Comparison of ENCODE assay signal across 8 cellular contexts in the genomic region with DNA sequence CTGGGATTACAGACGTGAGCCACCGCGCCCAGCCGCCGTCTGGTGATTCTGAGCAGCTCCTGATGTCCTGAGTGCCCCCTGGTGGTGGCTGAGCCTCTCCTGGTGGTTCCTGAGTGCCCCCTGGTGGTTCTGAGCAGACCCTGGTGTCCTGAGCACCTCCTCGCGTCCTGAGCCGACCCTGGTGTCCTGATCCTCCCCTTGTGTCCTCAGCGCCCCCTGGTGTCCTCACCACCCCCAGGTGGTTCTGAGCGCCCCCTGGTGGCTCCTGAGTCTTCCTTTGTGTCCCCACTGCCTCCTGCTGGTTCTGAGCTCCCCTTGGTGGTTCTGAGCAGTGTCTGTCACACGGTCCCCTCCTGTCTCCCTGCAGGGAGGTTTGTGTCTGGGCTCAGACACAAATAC.
DNase-seq lines count a peak whose midpoint lies in the region; ATAC-seq and TF ChIP-seq lines count a peak whose summit lies in the region.

No MANE protein-coding gene starts in this region.

- no peak overlapping the region for H3K4me3 ChIP-seq in kidney epithelial cell (ENCODE audit: low read depth, low read length)

- peak; percentile 56 for TF ChIP-seq CTCF in kidney epithelial cell (IDR thresholded peaks at IDR 0.05; ENCODE audit: insufficient read depth, low read length, poor library complexity, severe bottlenecking)

- ATAC-seq in Right ventricle myocardium superior (ENCODE audit: poor library complexity) = no peak
- ATAC-seq in HG03460 (IDR thresholded peaks at IDR 0.05; ENCODE audit: unreplicated experiment) = peak; percentile 47
- ATAC-seq in GM18858 (IDR thresholded peaks at IDR 0.05; ENCODE audit: unreplicated experiment) = no peak

- DNase-seq in Right ventricle myocardium superior (peak; percentile 50), cardiac septum (ENCODE audit: low spot score) (no peak), kidney epithelial cell (ENCODE audit: low read depth) (no peak), NCI-H2196 (lab: John Stamatoyannopoulos, UW; ENCODE audit: unreplicated experiment) (no peak), C1 segment of cervical spinal cord (lab: John Stamatoyannopoulos, UW) (no peak)
- DNase-seq in activated CD4-positive, alpha-beta T cell treated with anti-CD3 and anti-CD28 coated beads, Interleukin-2, amount 50 U/mL, for 4 hours = peak; percentile 22 to 35

- H3K36me3 ChIP-seq in kidney epithelial cell (ENCODE audit: control insufficient read depth, insufficient read depth, low read length) = no peaks in the 10 kb centered on the region

- no peaks in the 10 kb centered on the region for H3K27me3 ChIP-seq in kidney epithelial cell (ENCODE audit: control insufficient read depth, insufficient read depth, low read length)

- intact Hi-C loops in Right ventricle myocardium superior (cut with DNase I) (no loop called here), cardiac septum (cut with DNase I) (no loop called here)

Comparison
In these comparisons a context has a peak if more than half of its experiments do, and no peak if none do; other contexts are left out.
1. DNase-seq: peak in Right ventricle myocardium superior (single experiment) and activated CD4-positive, alpha-beta T cell treated with anti-CD3 and anti-CD28 coated beads, Interleukin-2, amount 50 U/mL, for 4 hours (2 of 2); none in cardiac septum (single experiment), kidney epithelial cell (single experiment), NCI-H2196 (single experiment) and C1 segment of cervical spinal cord (0 of 14).